Comparison of ENCODE assay signal across 8 cellular contexts in the genomic region with DNA sequence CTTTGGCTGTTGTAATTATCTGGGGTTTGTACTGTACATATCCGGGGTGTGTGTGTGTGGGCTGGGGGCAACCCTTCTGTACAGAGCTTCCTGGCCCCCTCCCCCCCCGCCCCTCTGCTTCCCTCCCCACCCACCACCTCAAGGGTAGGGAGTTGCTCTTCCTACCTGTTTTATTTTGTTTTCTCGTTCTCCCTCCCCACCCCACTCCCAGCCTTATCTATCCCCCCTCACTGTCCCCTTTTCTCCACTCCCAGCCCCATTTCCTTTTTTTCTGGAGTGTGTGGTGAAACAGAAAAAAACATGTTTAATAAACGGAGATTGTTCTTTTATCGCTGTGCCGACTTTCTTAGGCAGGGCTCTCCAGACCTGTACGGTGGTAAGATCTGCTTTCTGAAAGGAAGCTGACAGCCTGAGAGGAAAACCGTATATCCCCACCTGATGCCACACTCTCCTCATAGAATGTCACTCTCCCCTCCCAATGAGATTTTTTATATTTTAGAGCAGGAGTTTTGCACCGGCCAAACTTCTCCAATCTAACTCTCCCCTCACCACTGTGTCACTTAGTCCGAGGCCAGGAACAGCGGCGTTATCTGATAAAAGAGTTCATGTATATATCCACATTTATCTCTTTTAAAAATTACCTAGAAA. TPM values are rescaled to one million over a fixed set of nuclear protein-coding genes. Genes with fewer than 3 reads are reported as not detected.
DNase-seq lines count a peak whose midpoint lies in the region; ATAC-seq, FAIRE-seq and TF ChIP-seq lines count a peak whose summit lies in the region.

No MANE protein-coding gene starts in this region.

- no peak overlapping the region for H3K23ac ChIP-seq in H1 (ENCODE audit: insufficient read length)
- no peak overlapping the region for H3K23ac ChIP-seq in neuronal stem cell (ENCODE audit: low read depth, low read length, poor library complexity)

- H3K36me3 ChIP-seq in H1 (ENCODE audit: control insufficient read depth in 2 of 4, insufficient read depth in 4 of 4, low read length in 3 of 4) (peaks cover 22 to 48% (median 30%) of the 10 kb centered on the region in 4 experiments), neuronal stem cell (replicated peaks in 1 of 2; ENCODE audit: control insufficient read depth in 2 of 2, insufficient read depth in 2 of 2, low read length in 2 of 2) (peaks cover 37 to 71% of the 10 kb centered on the region in 2 donors)

- H3K23me2 ChIP-seq in H1 (ENCODE audit: low read depth, low read length), result peaks cover 9% of the 10 kb centered on the region

- H3K9me3 ChIP-seq in H1 (ENCODE audit: insufficient read depth in 2 of 2, low read depth in 1 of 2, low read length in 1 of 2) (no peaks in the 10 kb centered on the region), neuronal stem cell (replicated peaks in 1 of 2; ENCODE audit: control insufficient read depth in 2 of 2, insufficient read depth in 1 of 2, low read depth in 1 of 2, low read length in 2 of 2) (no peaks in the 10 kb centered on the region)

- FAIRE-seq in H1 (lab: Jason Lieb, UNC), result no peak

- 80% methylated on average over 11 of the region's 12 CpGs; no CpG with 5 or more reads in 1 of the 2 experiments for WGBS in H1 (ENCODE audit: extremely low coverage in 1 of 2, insufficient coverage in 1 of 2, insufficient read length in 1 of 2, insufficient replicate concordance in 2 of 2, low coverage in 1 of 2, low lambda C conversion rate in 2 of 2, missing lambda C conversion rate in 1 of 2), 2 experiments
- no CpG with 5 or more reads among the region's 12 CpGs for WGBS in neuronal stem cell (ENCODE audit: extremely low coverage in 2 of 2, insufficient read length in 2 of 2, insufficient replicate concordance in 1 of 2), 2 donors

- no peak overlapping the region for H3K56ac ChIP-seq in H1 (replicated peaks; ENCODE audit: insufficient read length, low read depth, low read length)

- no peak overlapping the region for H2BK20ac ChIP-seq in H1 (ENCODE audit: low read length)

- peaks cover 0 to 2% of the 10 kb centered on the region in 2 experiments for H4K20me1 ChIP-seq in H1 (replicated peaks in 1 of 2; ENCODE audit: control insufficient read depth in 1 of 2, insufficient read depth in 2 of 2, low read length in 2 of 2)

- no peak overlapping the region for H2AFZ ChIP-seq in H1 (ENCODE audit: low read length)
- no peak overlapping the region for H2AFZ ChIP-seq in neuronal stem cell (ENCODE audit: low read length)

- no peak overlapping the region for H4K8ac ChIP-seq in H1 (ENCODE audit: extremely low read depth, insufficient read depth, low read length)
- no peak overlapping the region for H4K8ac ChIP-seq in neuronal stem cell (ENCODE audit: low read depth, low read length)

- H4K91ac ChIP-seq in H1 (replicated peaks; ENCODE audit: insufficient read length, low read length) (no peak overlapping the region), neuronal stem cell (ENCODE audit: low read depth, low read length, poor library complexity) (no peak overlapping the region)

- H3K79me1 ChIP-seq in H1 (ENCODE audit: low read depth, low read length) (peaks cover 5% of the 10 kb centered on the region), neuronal stem cell (ENCODE audit: low read depth, low read length) (peaks cover 9% of the 10 kb centered on the region)

- H3K18ac ChIP-seq in H1 (ENCODE audit: extremely low read depth, low read length), result no peak overlapping the region
- no peak overlapping the region for H3K18ac ChIP-seq in neuronal stem cell (ENCODE audit: low read length)

- no peak overlapping the region for H4K5ac ChIP-seq in H1 (ENCODE audit: insufficient read length, low read depth, low read length)

- H2BK15ac ChIP-seq in H1 (ENCODE audit: low read length) (no peak overlapping the region), neuronal stem cell (ENCODE audit: low read length) (no peak overlapping the region)

- TF ChIP-seq CTCF in H1 (IDR thresholded peaks at IDR 0.05; ENCODE audit: control extremely low read depth in 1 of 3, insufficient read depth in 1 of 3, low read depth in 1 of 3, low read length in 3 of 3), result no peak

- CTCF ChIA-PET in H1 (lab: Charles Lee; ENCODE audit: partially characterized antibody), result interaction anchor here (0.9 kb wide), 1 partner anchor 21 kb away, joined by 3 read pairs; no protein-coding TSS in a partner anchor

- H2BK5ac ChIP-seq in H1 (ENCODE audit: low read depth, low read length) (no peak overlapping the region), neuronal stem cell (ENCODE audit: low read length) (no peak overlapping the region)

- no peak for TF ChIP-seq EP300 in H1 (IDR thresholded peaks at IDR 0.05; ENCODE audit: borderline replicate concordance in 1 of 2, low read depth in 2 of 2, low read length in 2 of 2)

- TF ChIP-seq POLR2A in H1 (IDR thresholded peaks at IDR 0.05; ENCODE audit: control extremely low read depth in 1 of 2, low read depth in 2 of 2, low read length in 2 of 2), result no peak

- H3K4ac ChIP-seq in H1 (replicated peaks; ENCODE audit: insufficient read length, low read depth, low read length) (no peak overlapping the region), neuronal stem cell (ENCODE audit: low read length) (no peak overlapping the region)

- peaks cover 0 to 13% of the 10 kb centered on the region in 2 experiments; a peak in 2 of 4 replicates for H3K79me2 ChIP-seq in H1 (ENCODE audit: control insufficient read depth in 1 of 2, insufficient read depth in 2 of 2, low read length in 2 of 2)

- no peak for ATAC-seq in HG03045 (IDR thresholded peaks at IDR 0.05; ENCODE audit: unreplicated experiment)

- H3K14ac ChIP-seq in H1 (ENCODE audit: insufficient read length) (no peak overlapping the region), neuronal stem cell (ENCODE audit: low read length) (no peak overlapping the region)

- H3K4me2 ChIP-seq in H1 (ENCODE audit: insufficient read depth in 1 of 2, low read depth in 2 of 2, low read length in 2 of 2), result peak overlapping the region; percentile 69 to 81
- H3K4me2 ChIP-seq in neuronal stem cell (ENCODE audit: insufficient read depth, low read length, poor library complexity, severe bottlenecking), result peak overlapping the region; percentile 58

- H2BK120ac ChIP-seq in H1 (replicated peaks; ENCODE audit: low read depth, low read length), result no peak overlapping the region
- no peak overlapping the region for H2BK120ac ChIP-seq in neuronal stem cell (ENCODE audit: low read depth, low read length)

- H2AK5ac ChIP-seq in H1 (ENCODE audit: low read depth, low read length), result no peak overlapping the region
- peak overlapping the region; percentile 41 for H2AK5ac ChIP-seq in neuronal stem cell (ENCODE audit: low read depth, low read length)

- H3K27me3 ChIP-seq in H1 (replicated peaks in 1 of 4; ENCODE audit: control insufficient read depth in 3 of 4, extremely low read depth in 1 of 4, insufficient read depth in 3 of 4, low read length in 3 of 4), result no peaks in the 10 kb centered on the region
- H3K27me3 ChIP-seq in neuronal stem cell (ENCODE audit: control insufficient read depth in 3 of 3, insufficient read depth in 3 of 3, low read depth in 1 of 3, low read length in 3 of 3), result no peaks in the 10 kb centered on the region

- H3K4me1 ChIP-seq in H1 (replicated peaks in 1 of 4; ENCODE audit: control insufficient read depth in 3 of 4, insufficient read depth in 4 of 4, low read length in 3 of 4), result peaks cover 0 to 5% (median 4%) of the 10 kb centered on the region in 4 experiments; a peak in 6 of 7 replicates
- H3K4me1 ChIP-seq in neuronal stem cell (ENCODE audit: control insufficient read depth in 2 of 2, insufficient read depth in 1 of 2, low read depth in 1 of 2, low read length in 2 of 2), result peaks cover 6 to 11% of the 10 kb centered on the region in 2 donors

- no peak overlapping the region for H2BK12ac ChIP-seq in H1 (ENCODE audit: low read depth, low read length)
- H2BK12ac ChIP-seq in neuronal stem cell (ENCODE audit: low read length), result no peak overlapping the region

- H3K4me3 ChIP-seq in H1 (ENCODE audit: extremely low read depth in 1 of 4, insufficient read depth in 2 of 4, low read depth in 3 of 4, low read length in 4 of 4) (peak overlapping the region; percentile 52 to 93 (median 88); a peak in 7 of 8 replicates), neuronal stem cell (ENCODE audit: low read length in 2 of 2) (peak overlapping the region in 1 of 2 donors; percentile 93)

- POLR2A ChIA-PET in H1 (lab: Charles Lee; ENCODE audit: partially characterized antibody), result interaction anchor here (1.0 to 17.2 kb wide), 20 partner anchors 8 to 239 kb away, joined by 3 to 381 read pairs (median 5); a partner anchor contains a TSS

- H3K27ac ChIP-seq in H1 (ENCODE audit: low read depth, low read length), result no peak overlapping the region
- peak overlapping the region; percentile 73 for H3K27ac ChIP-seq in neuronal stem cell (replicated peaks; ENCODE audit: low read length)

- DNase-seq in EH (ENCODE audit: low read depth), result peak; percentile 17
- DNase-seq in NCI-H69 (lab: John Stamatoyannopoulos, UW), result peak; percentile 30
- DNase-seq in H1 (ENCODE audit: low read depth in 1 of 2, low spot score in 2 of 2), result no peak
- no peak for DNase-seq in neuronal stem cell (ENCODE audit: low spot score)
- no peak for DNase-seq in EL
- DNase-seq in glomerular visceral epithelial cell (ENCODE audit: extremely low spot score), result no peak
- no peak for DNase-seq in C1 segment of cervical spinal cord (lab: John Stamatoyannopoulos, UW)

- TF ChIP-seq RAD21 in H1 (IDR thresholded peaks at IDR 0.05 in 1 of 2, conservative IDR thresholded peaks at IDR 0.05 in 1 of 2; ENCODE audit: low read depth in 2 of 2, low read length in 2 of 2), result no peak

- H3K9ac ChIP-seq in H1 (replicated peaks in 1 of 4; ENCODE audit: extremely low read depth in 1 of 4, low read depth in 3 of 4, low read length in 3 of 4) (no peak overlapping the region; a peak in 2 of 7 replicates), neuronal stem cell (ENCODE audit: low read depth, low read length, poor library complexity) (no peak overlapping the region)

RNA-seq across cellular contexts. Expression of a gene that starts 0.9 kb away (rescaled TPM):
- total RNA-seq in H1 (2021; fragmentation: NEBNext Ultra II Directional; extraction: Animal tissue kit (Norgen Biotek cat#: 25700)), result 20.2 and 25.0 TPM in 2 replicates
- 15.1 and 16.9 TPM in 2 replicates for polyA plus RNA-seq in H1 (2011; rRNA removed)
- 17.9 TPM for polyA plus RNA-seq in H1 (2011; cell fraction: cytosol; rRNA removed)
- 54.7 TPM for polyA plus RNA-seq in H1 (2011; cell fraction: nucleus; rRNA removed)
- 28.1 to 36.7 TPM (median 31.7 TPM) in 4 replicates for polyA plus RNA-seq in H1 (2012, experiment 1 of 2)
- 23.3 TPM for polyA plus RNA-seq in H1 (2012, experiment 2 of 2)
- polyA plus RNA-seq in H1 (2013, experiment 1 of 2), result 12.5 TPM
- polyA plus RNA-seq in H1 (2013, experiment 2 of 2), result 13.7 TPM
- 24.1 and 24.3 TPM in 2 replicates for polyA minus RNA-seq in H1 (2011; rRNA and poly(A)+ RNA removed)
- polyA minus RNA-seq in H1 (2011; cell fraction: cytosol; rRNA and poly(A)+ RNA removed), result 17.0 TPM
- polyA minus RNA-seq in H1 (2011; cell fraction: nucleus; rRNA and poly(A)+ RNA removed), result 9.4 TPM
- polyA plus RNA-seq in neuronal stem cell (2013, experiment 1 of 2), result 7.6 TPM
- polyA plus RNA-seq in neuronal stem cell (2013, experiment 2 of 2), result 7.2 TPM

RNA-seq across cellular contexts. Expression of a gene that starts 33.6 kb away (rescaled TPM):
- total RNA-seq in H1 (2021; fragmentation: NEBNext Ultra II Directional; extraction: Animal tissue kit (Norgen Biotek cat#: 25700)), result 101 and 109 TPM in 2 replicates
- polyA plus RNA-seq in H1 (2011; rRNA removed), result 31.0 and 66.9 TPM in 2 replicates
- polyA plus RNA-seq in H1 (2011; cell fraction: cytosol; rRNA removed), result 35.6 TPM
- polyA plus RNA-seq in H1 (2011; cell fraction: nucleus; rRNA removed), result 445 TPM
- polyA plus RNA-seq in H1 (2012, experiment 1 of 2), result 130 to 242 TPM (median 155 TPM) in 4 replicates
- polyA plus RNA-seq in H1 (2012, experiment 2 of 2), result 34.0 TPM
- 54.0 TPM for polyA plus RNA-seq in H1 (2013, experiment 1 of 2)
- polyA plus RNA-seq in H1 (2013, experiment 2 of 2), result 61.4 TPM
- 34.2 and 41.9 TPM in 2 replicates for polyA minus RNA-seq in H1 (2011; rRNA and poly(A)+ RNA removed)
- polyA minus RNA-seq in H1 (2011; cell fraction: cytosol; rRNA and poly(A)+ RNA removed), result 25.0 TPM
- polyA minus RNA-seq in H1 (2011; cell fraction: nucleus; rRNA and poly(A)+ RNA removed), result 79.5 TPM
- 57.5 TPM for polyA plus RNA-seq in neuronal stem cell (2013, experiment 1 of 2)
- 54.1 TPM for polyA plus RNA-seq in neuronal stem cell (2013, experiment 2 of 2)

RNA-seq across cellular contexts. Expression of a gene that starts 35.6 kb away (rescaled TPM):
- total RNA-seq in H1 (2021; fragmentation: NEBNext Ultra II Directional; extraction: Animal tissue kit (Norgen Biotek cat#: 25700)), result 297 and 315 TPM in 2 replicates
- polyA plus RNA-seq in H1 (2011; rRNA removed), result 460 and 671 TPM in 2 replicates
- 337 TPM for polyA plus RNA-seq in H1 (2011; cell fraction: cytosol; rRNA removed)
- polyA plus RNA-seq in H1 (2011; cell fraction: nucleus; rRNA removed), result 468 TPM
- 398 to 459 TPM (median 420 TPM) in 4 replicates for polyA plus RNA-seq in H1 (2012, experiment 1 of 2)
- polyA plus RNA-seq in H1 (2012, experiment 2 of 2), result 679 TPM
- 486 TPM for polyA plus RNA-seq in H1 (2013, experiment 1 of 2)
- 464 TPM for polyA plus RNA-seq in H1 (2013, experiment 2 of 2)
- polyA minus RNA-seq in H1 (2011; rRNA and poly(A)+ RNA removed), result 124 and 127 TPM in 2 replicates
- 103 TPM for polyA minus RNA-seq in H1 (2011; cell fraction: cytosol; rRNA and poly(A)+ RNA removed)
- polyA minus RNA-seq in H1 (2011; cell fraction: nucleus; rRNA and poly(A)+ RNA removed), result 92.0 TPM
- polyA plus RNA-seq in neuronal stem cell (2013, experiment 1 of 2), result 434 TPM
- polyA plus RNA-seq in neuronal stem cell (2013, experiment 2 of 2), result 420 TPM

RNA-seq across cellular contexts. Expression of a gene that starts 42.7 kb away (rescaled TPM):
- total RNA-seq in H1 (2021; fragmentation: NEBNext Ultra II Directional; extraction: Animal tissue kit (Norgen Biotek cat#: 25700)), result 45.4 and 47.3 TPM in 2 replicates
- 78.6 and 109 TPM in 2 replicates for polyA plus RNA-seq in H1 (2011; rRNA removed)
- polyA plus RNA-seq in H1 (2011; cell fraction: cytosol; rRNA removed), result 65.5 TPM
- 507 TPM for polyA plus RNA-seq in H1 (2011; cell fraction: nucleus; rRNA removed)
- 56.3 to 75.9 TPM (median 63.4 TPM) in 4 replicates for polyA plus RNA-seq in H1 (2012, experiment 1 of 2)
- 55.0 TPM for polyA plus RNA-seq in H1 (2012, experiment 2 of 2)
- polyA plus RNA-seq in H1 (2013, experiment 1 of 2), result 46.2 TPM
- 40.2 TPM for polyA plus RNA-seq in H1 (2013, experiment 2 of 2)
- polyA minus RNA-seq in H1 (2011; rRNA and poly(A)+ RNA removed), result 17.8 and 27.1 TPM in 2 replicates
- polyA minus RNA-seq in H1 (2011; cell fraction: cytosol; rRNA and poly(A)+ RNA removed), result 11.4 TPM
- polyA minus RNA-seq in H1 (2011; cell fraction: nucleus; rRNA and poly(A)+ RNA removed), result 27.5 TPM
- 69.5 TPM for polyA plus RNA-seq in neuronal stem cell (2013, experiment 1 of 2)
- 68.8 TPM for polyA plus RNA-seq in neuronal stem cell (2013, experiment 2 of 2)

Comparison
In these comparisons a context has a peak if more than half of its experiments do, and no peak if none do; other contexts are left out.
1. DNase-seq: peak in EH (single experiment) and NCI-H69 (single experiment); none in H1 (0 of 2), neuronal stem cell (single experiment), EL (single experiment), glomerular visceral epithelial cell (single experiment) and C1 segment of cervical spinal cord (0 of 14).